In the genomic region with DNA sequence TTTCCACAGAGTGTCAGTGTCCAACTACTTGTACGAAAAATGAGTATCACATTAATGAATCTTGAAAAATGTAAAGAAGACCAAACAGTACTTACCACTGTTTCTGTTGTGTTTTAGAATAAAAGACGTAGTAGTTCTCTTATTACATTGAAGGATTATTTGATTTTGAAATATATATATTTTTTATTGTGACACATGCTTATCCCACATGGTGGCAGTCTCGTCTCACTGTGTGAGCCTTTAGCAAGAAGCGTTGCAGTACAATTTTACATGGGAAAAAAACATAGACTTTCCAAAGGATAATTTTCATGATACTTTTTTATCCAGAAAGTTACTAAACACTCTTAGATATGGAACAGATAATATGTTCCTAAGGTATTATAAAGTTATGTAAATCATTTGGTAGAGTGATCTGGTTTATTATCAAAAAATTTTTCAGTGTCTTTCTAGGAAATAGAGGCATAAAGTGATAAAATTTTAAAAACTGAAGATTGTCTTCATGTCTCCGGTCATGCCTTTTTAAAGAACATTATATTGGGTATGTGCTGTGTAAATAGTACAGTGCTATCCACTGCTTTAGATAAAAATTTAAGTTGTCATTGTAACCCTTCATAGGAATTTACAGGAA, we compare ENCODE assay signal across 9 cellular contexts.
DNase-seq lines count a peak whose midpoint lies in the region; ATAC-seq, FAIRE-seq and TF ChIP-seq lines count a peak whose summit lies in the region.
"Had no signal": no experiment of that assay in that cellular context is flagged by ENCODE, and none has a peak within 500 bp of the region (broad histone marks: within the 10 kb centered on the region; RNA-seq: fewer than 3 reads in every experiment).

No MANE protein-coding gene starts in this region.

- WGBS in upper lobe of left lung, 2 donors = 69% methylated on average over 5 of the region's 5 CpGs

- FAIRE-seq in RCC 7860 (lab: Jason Lieb, UNC) = no peak

- no peak overlapping the region for H3K4me3 ChIP-seq in upper lobe of left lung

- no peak overlapping the region for H3K27ac ChIP-seq in upper lobe of left lung

- H3K36me3 ChIP-seq in upper lobe of left lung = no peaks in the 10 kb centered on the region

- H3K27me3 ChIP-seq in upper lobe of left lung = no peaks in the 10 kb centered on the region

- H3K4me1 Mint-ChIP-seq in neural crest cell = peaks cover 12% of the 10 kb centered on the region

- no peak for ATAC-seq in upper lobe of left lung (ENCODE audit: low FRiP score in 2 of 2)

- no peaks in the 10 kb centered on the region for H3K9me3 Mint-ChIP-seq in neural crest cell

- H3K36me3 Mint-ChIP-seq in neural crest cell (ENCODE audit: low read depth) = no peaks in the 10 kb centered on the region

- no peak for TF ChIP-seq POLR2A in upper lobe of left lung (IDR thresholded peaks at IDR 0.05)

- H3K27ac Mint-ChIP-seq in neural crest cell (ENCODE audit: unreplicated experiment) = no peak overlapping the region

- H3K27me3 Mint-ChIP-seq in neural crest cell (ENCODE audit: low read depth) = no peaks in the 10 kb centered on the region

- TF ChIP-seq EP300 in upper lobe of left lung (IDR thresholded peaks at IDR 0.05) = no peak

- no peaks in the 10 kb centered on the region for H3K9me3 ChIP-seq in upper lobe of left lung

- H3K4me1 ChIP-seq in upper lobe of left lung = no peaks in the 10 kb centered on the region

- no peak overlapping the region for H3K4me3 Mint-ChIP-seq in neural crest cell

- DNase-seq in NCI-H1105 treated with DMSO at 0.1 percent for 48 hours (lab: John Stamatoyannopoulos, UW) = peak; percentile 20
- DNase-seq in dermis blood vessel endothelial cell = peak; percentile 51
- no peak for DNase-seq in neural crest cell (ENCODE audit: low read depth, low spot score)
- no peak for DNase-seq in RCC 7860 (ENCODE audit: low spot score)
- DNase-seq in upper lobe of left lung = no peak
- DNase-seq in activated T-cell treated with anti-CD3 and anti-CD28 coated beads, Interleukin-2, amount 50 U/mL, for 48 hours = no peak
- no peak for DNase-seq in CD1c-positive myeloid dendritic cell (ENCODE audit: extremely low spot score)
- DNase-seq: T-helper 9 cell had no signal

- TF ChIP-seq CTCF in GM12873 (IDR thresholded peaks at IDR 0.05; ENCODE audit: insufficient read depth, low read depth, low read length, missing control alignments) (peak; percentile 19), neural crest cell (conservative IDR thresholded peaks at IDR 0.05) (peak; percentile 77), upper lobe of left lung (IDR thresholded peaks at IDR 0.05) (peak in 1 of 6 experiments; percentile 12)

Comparison
In these comparisons a context has a peak if more than half of its experiments do, and no peak if none do; other contexts are left out.
1. DNase-seq: peak in NCI-H1105 treated with DMSO at 0.1 percent for 48 hours (single experiment) and dermis blood vessel endothelial cell (single experiment); none in neural crest cell (single experiment), RCC 7860 (single experiment), upper lobe of left lung (0 of 2), activated T-cell treated with anti-CD3 and anti-CD28 coated beads, Interleukin-2, amount 50 U/mL, for 48 hours (0 of 2) and CD1c-positive myeloid dendritic cell (single experiment).